21 cellular contexts compared by ENCODE assay signal in genomic region chr5:136814621-136815378, GRCh38.
DNase-seq lines count a peak whose midpoint lies in the region; ATAC-seq and TF ChIP-seq lines count a peak whose summit lies in the region.
"Had no signal": no experiment of that assay in that cellular context is flagged by ENCODE, and none has a peak within 500 bp of the region (broad histone marks: within the 10 kb centered on the region; RNA-seq: fewer than 3 reads in every experiment).

No MANE protein-coding gene starts in this region.

- TF ChIP-seq CTCF in AG10803 (conservative IDR thresholded peaks at IDR 0.05; ENCODE audit: low read length) (no peak), GM23338 (conservative IDR thresholded peaks at IDR 0.05; ENCODE audit: low read depth in 2 of 2) (no peak), lower leg skin (IDR thresholded peaks at IDR 0.05) (no peak)

- 0 out of 2 replicates have a peak, but pooled peaks cover 3% of the 10 kb centered on the region for H3K9me2 ChIP-seq in GM23338 (ENCODE audit: insufficient read depth)

- H3K27ac Mint-ChIP-seq in GM23338 = no peak overlapping the region

- TF ChIP-seq POLR2A in lower leg skin (IDR thresholded peaks at IDR 0.05) = no peak

- no peak for ATAC-seq in GM23338
- ATAC-seq in HG02981 (IDR thresholded peaks at IDR 0.05; ENCODE audit: unreplicated experiment) = no peak
- ATAC-seq: K562; left lobe of liver; stimulated activated naive CD8-positive, alpha-beta T cell treated with anti-CD3 and anti-CD28 coated beads, Interleukin-15, Interleukin-2, amounts not matched to agents 100 U/mL and 50 U/mL, for 24 hours had no signal

- no peaks in the 10 kb centered on the region for H3K36me3 Mint-ChIP-seq in GM23338 (ENCODE audit: low read depth)

- no peaks in the 10 kb centered on the region for H3K4me1 ChIP-seq in GM23338 (ENCODE audit: insufficient read depth)
- H3K4me1 ChIP-seq: ascending aorta had no signal

- no peaks in the 10 kb centered on the region; the same call in 2 of the 3 replicates for H3K9me3 Mint-ChIP-seq in GM23338

- peak overlapping the region; percentile 59 for H2AFZ ChIP-seq in GM23338

- H3K36me3 ChIP-seq in GM23338 (ENCODE audit: insufficient read depth) = no peaks in the 10 kb centered on the region
- H3K36me3 ChIP-seq: ascending aorta, neutrophil, tibial artery had no signal

- intact Hi-C loops in lower leg skin (cut with DNase I; ENCODE audit: low total_unique reads) = no loop called here

- no peak overlapping the region for H3K4me3 ChIP-seq in AG10803 (ENCODE audit: low read length)
- H3K4me3 ChIP-seq in GM23338 = no peak overlapping the region
- no peak overlapping the region for H3K4me3 ChIP-seq in lower leg skin (ENCODE audit: low read depth, poor library complexity, severe bottlenecking)
- H3K4me3 ChIP-seq: ascending aorta, K562, tibial artery had no signal

- H3K27me3 Mint-ChIP-seq in GM23338 (ENCODE audit: insufficient read depth, low read depth, poor library complexity) = peaks cover 3% of the 10 kb centered on the region

- H3K4me3 Mint-ChIP-seq in GM23338 = no peak overlapping the region

- no peaks in the 10 kb centered on the region for H3F3A ChIP-seq in GM23338 (replicated peaks; ENCODE audit: low read depth)

- no peaks in the 10 kb centered on the region for H3K27me3 ChIP-seq in GM23338 (ENCODE audit: insufficient read depth)
- H3K27me3 ChIP-seq: ascending aorta, neutrophil, tibial artery had no signal

- no peaks in the 10 kb centered on the region for H3K4me1 Mint-ChIP-seq in GM23338

- WGBS in lower leg skin, 2 donors = 60 to 67% methylated on average over 11 of the region's 11 CpGs

- DNase-seq in AG10803 (ENCODE audit: low read depth) (peak; percentile 77), GM23338 (ENCODE audit: low spot score) (no peak), amniotic epithelial cell (ENCODE audit: low read depth) (peak; percentile 43), myocyte (ENCODE audit: low read depth) (peak; percentile 69), NCI-H187 treated with DMSO at 0.1 percent for 48 hours (lab: John Stamatoyannopoulos, UW) (no peak), lower leg skin (ENCODE audit: low spot score in 2 of 2) (no peak)
- DNase-seq in activated CD4-positive, alpha-beta T cell treated with anti-CD3 and anti-CD28 coated beads for 4 hours = no peak
- DNase-seq: activated CD4-positive, alpha-beta T cell treated with anti-CD3 and anti-CD28 coated beads for 1 hour; activated naive CD4-positive, alpha-beta T cell treated with anti-CD3 and anti-CD28 coated beads, Interleukin-2, amount 50 U/mL, for 16 hours; DMS79; effector CD4-positive, alpha-beta T cell; NCI-H187; RPMI8226; stimulated activated CD4-positive, alpha-beta T cell treated with anti-CD3 and anti-CD28 coated beads, Interleukin-4, amount 100 ng/mL, for 1 hour; stimulated activated naive CD8-positive, alpha-beta T cell treated with anti-CD3 and anti-CD28 coated beads, Interleukin-15, Interleukin-2, amounts not matched to agents 100 U/mL and 50 U/mL, for 24 hours; tibial artery had no signal

- no peak overlapping the region for H3K4me2 ChIP-seq in GM23338

- H3K79me2 ChIP-seq in GM23338 (replicated peaks; ENCODE audit: insufficient read depth) = no peaks in the 10 kb centered on the region

- no peak overlapping the region for H3K27ac ChIP-seq in GM23338 (ENCODE audit: low read depth)
- H3K27ac ChIP-seq: ascending aorta, neutrophil, tibial artery had no signal

- H4K20me1 ChIP-seq in GM23338 (replicated peaks; ENCODE audit: insufficient read depth) = no peaks in the 10 kb centered on the region

TF ChIP-seq in GM23338, 12 proteins besides CTCF, POLR2A, EP300 and RAD21 (continues in another document):
- TF ChIP-seq NANOG (IDR thresholded peaks at IDR 0.05; ENCODE audit: borderline replicate concordance) (no peak), EZH2phosphoT487 (IDR thresholded peaks at IDR 0.05; ENCODE audit: unreplicated experiment) (no peak), EZH2 (IDR thresholded peaks at IDR 0.05; ENCODE audit: low read depth, unreplicated experiment) (no peak), CREB1 (CRISPR knock-in tag; IDR thresholded peaks at IDR 0.05; ENCODE audit: low read depth) (no peak), REST (IDR thresholded peaks at IDR 0.05; ENCODE audit: unreplicated experiment) (no peak), STAT1 (IDR thresholded peaks at IDR 0.05; ENCODE audit: unreplicated experiment) (no peak), JUNB (IDR thresholded peaks at IDR 0.05; ENCODE audit: unreplicated experiment) (no peak), ZNF114 (CRISPR knock-in tag; IDR thresholded peaks at IDR 0.05) (no peak), ZNF331 (CRISPR knock-in tag; IDR thresholded peaks at IDR 0.05; ENCODE audit: low read depth) (no peak), POLR2AphosphoS5 (IDR thresholded peaks at IDR 0.05; ENCODE audit: low read depth) (no peak), ETS1 (IDR thresholded peaks at IDR 0.05) (no peak)

Comparison
In these comparisons a context has a peak if more than half of its experiments do, and no peak if none do; other contexts are left out.
1. DNase-seq: peak in AG10803 (single experiment), amniotic epithelial cell (single experiment) and myocyte (single experiment); none in GM23338 (single experiment), NCI-H187 treated with DMSO at 0.1 percent for 48 hours (single experiment), lower leg skin (0 of 2) and activated CD4-positive, alpha-beta T cell treated with anti-CD3 and anti-CD28 coated beads for 4 hours (0 of 2).